Comparison of ENCODE assay signal across 14 cellular contexts in the genomic region with DNA sequence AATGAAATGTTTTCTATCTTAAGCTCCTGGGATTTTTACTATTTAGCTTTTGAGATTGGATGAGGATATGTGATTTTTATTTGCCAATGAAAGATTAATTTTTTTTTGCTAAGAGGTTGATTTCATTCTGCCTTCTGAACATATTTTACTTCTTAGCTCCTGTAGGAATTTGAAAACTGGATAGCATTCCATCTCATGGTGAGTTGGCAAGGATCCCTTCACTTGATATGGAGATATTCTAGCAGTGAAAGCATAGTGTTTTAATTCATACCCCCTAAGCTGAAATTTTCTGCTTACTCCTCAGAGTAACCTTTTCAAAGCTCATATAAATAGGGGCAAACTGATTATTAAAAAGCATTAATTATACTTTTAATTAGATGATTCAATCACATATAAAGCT.
"Had no signal": no experiment of that assay in that cellular context is flagged by ENCODE, and none has a peak within 500 bp of the region (broad histone marks: within the 10 kb centered on the region; RNA-seq: fewer than 3 reads in every experiment).

No MANE protein-coding gene starts in this region.

- H3K36me3 Mint-ChIP-seq: naive thymus-derived CD4-positive, alpha-beta T cell; type B pancreatic cell had no signal

- ATAC-seq: foreskin keratinocyte; left colon; left ventricle myocardium superior; naive thymus-derived CD4-positive, alpha-beta T cell had no signal

- H3K27ac Mint-ChIP-seq: endodermal cell; naive thymus-derived CD4-positive, alpha-beta T cell; nephron progenitor cell; type B pancreatic cell had no signal

- H3K9me3 Mint-ChIP-seq: endodermal cell, nephron progenitor cell, type B pancreatic cell had no signal

- H3K4me3 Mint-ChIP-seq: endodermal cell; naive thymus-derived CD4-positive, alpha-beta T cell; nephron progenitor cell; type B pancreatic cell had no signal

- H3K27me3 Mint-ChIP-seq: naive thymus-derived CD4-positive, alpha-beta T cell had no signal

- H3K4me1 Mint-ChIP-seq: naive thymus-derived CD4-positive, alpha-beta T cell; nephron progenitor cell had no signal

- DNase-seq: colonic mucosa; dermis blood vessel endothelial cell; endodermal cell; erythroblast; foreskin keratinocyte; left colon; left ventricle myocardium superior; mesendoderm; naive thymus-derived CD4-positive, alpha-beta T cell; nephron progenitor cell; sigmoid colon; stimulated activated CD4-positive, alpha-beta T cell treated with anti-CD3 and anti-CD28 coated beads, Interleukin-2, amount 100 ng/mL, for 24 hours; stimulated activated naive CD4-positive, alpha-beta T cell had no signal
